ENCODE assay signal across 1 cellular context in the genomic region with DNA sequence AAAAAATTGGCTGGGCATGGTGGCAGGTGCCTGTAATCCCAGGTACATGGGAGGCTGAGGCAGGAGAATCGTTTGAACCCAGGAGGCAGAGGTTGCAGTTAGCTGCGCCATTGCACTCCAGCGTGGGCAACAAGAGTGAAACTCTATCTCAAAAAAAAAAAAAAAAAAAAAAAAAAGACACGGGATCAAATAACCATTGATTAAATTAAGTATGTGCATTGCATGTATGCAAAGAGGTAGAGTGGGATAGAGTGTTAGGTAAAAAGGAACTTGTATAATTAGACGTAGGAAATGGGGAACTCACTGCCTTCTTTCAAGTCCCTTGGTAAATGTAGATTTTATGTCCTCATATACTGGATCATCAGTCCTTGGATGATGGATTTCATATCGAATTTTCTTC.
TF ChIP-seq lines count a peak whose summit lies in the region.

No MANE protein-coding gene starts in this region.

TF ChIP-seq in K562, 482 proteins besides CTCF, POLR2A, EP300 and RAD21 (continued from another document):
- TF ChIP-seq, protein P1, sequence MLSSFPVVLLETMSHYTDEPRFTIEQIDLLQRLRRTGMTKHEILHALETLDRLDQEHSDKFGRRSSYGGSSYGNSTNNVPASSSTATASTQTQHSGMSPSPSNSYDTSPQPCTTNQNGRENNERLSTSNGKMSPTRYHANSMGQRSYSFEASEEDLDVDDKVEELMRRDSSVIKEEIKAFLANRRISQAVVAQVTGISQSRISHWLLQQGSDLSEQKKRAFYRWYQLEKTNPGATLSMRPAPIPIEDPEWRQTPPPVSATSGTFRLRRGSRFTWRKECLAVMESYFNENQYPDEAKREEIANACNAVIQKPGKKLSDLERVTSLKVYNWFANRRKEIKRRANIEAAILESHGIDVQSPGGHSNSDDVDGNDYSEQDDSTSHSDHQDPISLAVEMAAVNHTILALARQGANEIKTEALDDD (IDR thresholded peaks at IDR 0.05), result 0 out of 2 replicates have a peak, but pooled peaks have one; percentile 2
- TF ChIP-seq HEY1 (CRISPR knock-in tag; IDR thresholded peaks at IDR 0.05; ENCODE audit: borderline replicate concordance), result no peak
- TF ChIP-seq, protein P2, sequence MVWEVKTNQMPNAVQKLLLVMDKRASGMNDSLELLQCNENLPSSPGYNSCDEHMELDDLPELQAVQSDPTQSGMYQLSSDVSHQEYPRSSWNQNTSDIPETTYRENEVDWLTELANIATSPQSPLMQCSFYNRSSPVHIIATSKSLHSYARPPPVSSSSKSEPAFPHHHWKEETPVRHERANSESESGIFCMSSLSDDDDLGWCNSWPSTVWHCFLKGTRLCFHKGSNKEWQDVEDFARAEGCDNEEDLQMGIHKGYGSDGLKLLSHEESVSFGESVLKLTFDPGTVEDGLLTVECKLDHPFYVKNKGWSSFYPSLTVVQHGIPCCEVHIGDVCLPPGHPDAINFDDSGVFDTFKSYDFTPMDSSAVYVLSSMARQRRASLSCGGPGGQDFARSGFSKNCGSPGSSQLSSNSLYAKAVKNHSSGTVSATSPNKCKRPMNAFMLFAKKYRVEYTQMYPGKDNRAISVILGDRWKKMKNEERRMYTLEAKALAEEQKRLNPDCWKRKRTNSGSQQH (CRISPR knock-in tag; IDR thresholded peaks at IDR 0.05), result peak; percentile 5; the same call in 1 of the 2 replicates
- TF ChIP-seq, protein P3, sequence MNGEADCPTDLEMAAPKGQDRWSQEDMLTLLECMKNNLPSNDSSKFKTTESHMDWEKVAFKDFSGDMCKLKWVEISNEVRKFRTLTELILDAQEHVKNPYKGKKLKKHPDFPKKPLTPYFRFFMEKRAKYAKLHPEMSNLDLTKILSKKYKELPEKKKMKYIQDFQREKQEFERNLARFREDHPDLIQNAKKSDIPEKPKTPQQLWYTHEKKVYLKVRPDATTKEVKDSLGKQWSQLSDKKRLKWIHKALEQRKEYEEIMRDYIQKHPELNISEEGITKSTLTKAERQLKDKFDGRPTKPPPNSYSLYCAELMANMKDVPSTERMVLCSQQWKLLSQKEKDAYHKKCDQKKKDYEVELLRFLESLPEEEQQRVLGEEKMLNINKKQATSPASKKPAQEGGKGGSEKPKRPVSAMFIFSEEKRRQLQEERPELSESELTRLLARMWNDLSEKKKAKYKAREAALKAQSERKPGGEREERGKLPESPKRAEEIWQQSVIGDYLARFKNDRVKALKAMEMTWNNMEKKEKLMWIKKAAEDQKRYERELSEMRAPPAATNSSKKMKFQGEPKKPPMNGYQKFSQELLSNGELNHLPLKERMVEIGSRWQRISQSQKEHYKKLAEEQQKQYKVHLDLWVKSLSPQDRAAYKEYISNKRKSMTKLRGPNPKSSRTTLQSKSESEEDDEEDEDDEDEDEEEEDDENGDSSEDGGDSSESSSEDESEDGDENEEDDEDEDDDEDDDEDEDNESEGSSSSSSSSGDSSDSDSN (IDR thresholded peaks at IDR 0.05; ENCODE audit: borderline replicate concordance in 1 of 2, low read depth in 2 of 2, low read length in 2 of 2), result no peak
- peak; percentile 26; the same call in 1 of the 2 replicates for TF ChIP-seq ELF1 (tag; IDR thresholded peaks at IDR 0.05)
- no peak for TF ChIP-seq ZNF134 (CRISPR knock-in tag; conservative IDR thresholded peaks at IDR 0.05)
- peak; percentile 47; the same call in 1 of the 2 replicates for TF ChIP-seq SPI1 (IDR thresholded peaks at IDR 0.05; ENCODE audit: borderline replicate concordance, low read depth, low read length)
- no peak for TF ChIP-seq HDAC8 (tag; IDR thresholded peaks at IDR 0.05)
- no peak for TF ChIP-seq COPS2 (conservative IDR thresholded peaks at IDR 0.05)
- TF ChIP-seq, protein P4, sequence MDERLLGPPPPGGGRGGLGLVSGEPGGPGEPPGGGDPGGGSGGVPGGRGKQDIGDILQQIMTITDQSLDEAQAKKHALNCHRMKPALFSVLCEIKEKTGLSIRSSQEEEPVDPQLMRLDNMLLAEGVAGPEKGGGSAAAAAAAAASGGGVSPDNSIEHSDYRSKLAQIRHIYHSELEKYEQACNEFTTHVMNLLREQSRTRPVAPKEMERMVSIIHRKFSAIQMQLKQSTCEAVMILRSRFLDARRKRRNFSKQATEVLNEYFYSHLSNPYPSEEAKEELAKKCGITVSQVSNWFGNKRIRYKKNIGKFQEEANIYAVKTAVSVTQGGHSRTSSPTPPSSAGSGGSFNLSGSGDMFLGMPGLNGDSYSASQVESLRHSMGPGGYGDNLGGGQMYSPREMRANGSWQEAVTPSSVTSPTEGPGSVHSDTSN (CRISPR knock-in tag; IDR thresholded peaks at IDR 0.05; ENCODE audit: low read depth), result no peak
- TF ChIP-seq, protein P4 (tag; conservative IDR thresholded peaks at IDR 0.05; ENCODE audit: low read depth), result no peak
- no peak for TF ChIP-seq ZBTB17 (CRISPR knock-in tag; IDR thresholded peaks at IDR 0.05)
- TF ChIP-seq, protein P5, sequence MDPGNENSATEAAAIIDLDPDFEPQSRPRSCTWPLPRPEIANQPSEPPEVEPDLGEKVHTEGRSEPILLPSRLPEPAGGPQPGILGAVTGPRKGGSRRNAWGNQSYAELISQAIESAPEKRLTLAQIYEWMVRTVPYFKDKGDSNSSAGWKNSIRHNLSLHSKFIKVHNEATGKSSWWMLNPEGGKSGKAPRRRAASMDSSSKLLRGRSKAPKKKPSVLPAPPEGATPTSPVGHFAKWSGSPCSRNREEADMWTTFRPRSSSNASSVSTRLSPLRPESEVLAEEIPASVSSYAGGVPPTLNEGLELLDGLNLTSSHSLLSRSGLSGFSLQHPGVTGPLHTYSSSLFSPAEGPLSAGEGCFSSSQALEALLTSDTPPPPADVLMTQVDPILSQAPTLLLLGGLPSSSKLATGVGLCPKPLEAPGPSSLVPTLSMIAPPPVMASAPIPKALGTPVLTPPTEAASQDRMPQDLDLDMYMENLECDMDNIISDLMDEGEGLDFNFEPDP (CRISPR knock-in tag; IDR thresholded peaks at IDR 0.05), result no peak
